22 cellular contexts compared by ENCODE assay signal in genomic region chr19:5222178-5222577, GRCh38.
DNase-seq lines count a peak whose midpoint lies in the region; ATAC-seq and TF ChIP-seq lines count a peak whose summit lies in the region.
"Had no signal": no experiment of that assay in that cellular context is flagged by ENCODE, and none has a peak within 500 bp of the region (broad histone marks: within the 10 kb centered on the region; RNA-seq: fewer than 3 reads in every experiment).

No MANE protein-coding gene starts in this region.

- intact Hi-C loops in right cardiac atrium (cut with DNase I), result no loop called here
- intact Hi-C loops in left cardiac atrium (cut with DNase I), result no loop called here

- H3K9me3 Mint-ChIP-seq in stimulated activated memory B cell treated with anti-CD40 and anti-IgM and Interleukin-4, amounts not matched to agents 10 μg/mL and 1 μg/mL and 100 μg/mL, for 72 hours, result no peaks in the 10 kb centered on the region
- H3K9me3 Mint-ChIP-seq: CD4-positive, alpha-beta T cell; CD8-positive, alpha-beta memory T cell; GM23338; HFFc6 had no signal

- no peaks in the 10 kb centered on the region for H3K9me3 ChIP-seq in right cardiac atrium (ENCODE audit: control insufficient read depth, low read length)
- H3K9me3 ChIP-seq: A549; BE2C; BLaER1 treated with 17β-estradiol and CSF1 and Interleukin-3, amounts not matched to agents 10 nM and 100 nM; HAP-1 had no signal

- no peak for TF ChIP-seq CTCF in omental fat pad (IDR thresholded peaks at IDR 0.05)

- WGBS in right cardiac atrium, result 95% methylated on average over 22 of the region's 22 CpGs

- ATAC-seq in right cardiac atrium (peak; percentile 8 to 9), left cardiac atrium (no peak), omental fat pad (ENCODE audit: low FRiP score) (no peak), HG03354 (IDR thresholded peaks at IDR 0.05; ENCODE audit: poor library complexity, severe bottlenecking, unreplicated experiment) (no peak)
- ATAC-seq in stimulated activated memory B cell treated with anti-CD40 and anti-IgM and Interleukin-4, amounts not matched to agents 10 μg/mL and 1 μg/mL and 100 μg/mL, for 72 hours, result peak; percentile 4
- ATAC-seq: A549, GM23338 had no signal

- H3K4me3 ChIP-seq in right cardiac atrium (ENCODE audit: low read length), result no peak overlapping the region
- H3K4me3 ChIP-seq: A549; BLaER1 treated with 17β-estradiol and CSF1 and Interleukin-3, amounts not matched to agents 10 nM and 100 nM; GM23338; HAP-1 had no signal

- H3K4me1 ChIP-seq in right cardiac atrium (ENCODE audit: control insufficient read depth, insufficient read depth, low read length), result no peaks in the 10 kb centered on the region
- H3K4me1 ChIP-seq: BE2C, HAP-1 had no signal

- no peaks in the 10 kb centered on the region for H3K36me3 Mint-ChIP-seq in stimulated activated memory B cell treated with anti-CD40 and anti-IgM and Interleukin-4, amounts not matched to agents 10 μg/mL and 1 μg/mL and 100 μg/mL, for 72 hours
- H3K36me3 Mint-ChIP-seq: CD14-positive monocyte; CD8-positive, alpha-beta memory T cell had no signal

- peaks cover 4% of the 10 kb centered on the region for H3K4me1 Mint-ChIP-seq in stimulated activated memory B cell treated with anti-CD40 and anti-IgM and Interleukin-4, amounts not matched to agents 10 μg/mL and 1 μg/mL and 100 μg/mL, for 72 hours
- H3K4me1 Mint-ChIP-seq: CD14-positive monocyte; CD8-positive, alpha-beta memory T cell had no signal

- H3K27ac Mint-ChIP-seq in stimulated activated memory B cell treated with anti-CD40 and anti-IgM and Interleukin-4, amounts not matched to agents 10 μg/mL and 1 μg/mL and 100 μg/mL, for 72 hours, result no peak overlapping the region
- H3K27ac Mint-ChIP-seq: CD14-positive monocyte; CD4-positive, alpha-beta T cell; GM23338; HFFc6 had no signal

- H3K4me3 Mint-ChIP-seq in stimulated activated memory B cell treated with anti-CD40 and anti-IgM and Interleukin-4, amounts not matched to agents 10 μg/mL and 1 μg/mL and 100 μg/mL, for 72 hours, result no peak overlapping the region
- H3K4me3 Mint-ChIP-seq: CD14-positive monocyte; CD4-positive, alpha-beta T cell; CD8-positive, alpha-beta memory T cell; GM23338; HFFc6 had no signal

- DNase-seq in right cardiac atrium, result peak in 1 of 3 donors; percentile 36
- no peak for DNase-seq in left cardiac atrium
- DNase-seq in iPS-NIHi11 (ENCODE audit: low spot score), result peak; percentile 5
- no peak for DNase-seq in omental fat pad (ENCODE audit: low spot score)
- DNase-seq: 8988T; ACHN; AML-193; BE2C; CD4-positive, alpha-beta T cell; CD8-positive, alpha-beta memory T cell; DMS 273 treated with DMSO at 0.1 percent for 48 hours; DMS53; DMS79 treated with DMSO at 0.1 percent for 48 hours; GF-D8; HFFc6 had no signal

- no peak overlapping the region for H3K27ac ChIP-seq in right cardiac atrium (ENCODE audit: low read length)
- H3K27ac ChIP-seq: A549; BLaER1 treated with 17β-estradiol and CSF1 and Interleukin-3, amounts not matched to agents 10 nM and 100 nM had no signal

- H3K27me3 Mint-ChIP-seq in stimulated activated memory B cell treated with anti-CD40 and anti-IgM and Interleukin-4, amounts not matched to agents 10 μg/mL and 1 μg/mL and 100 μg/mL, for 72 hours, result peaks cover 44% of the 10 kb centered on the region

- H3K27me3 ChIP-seq in right cardiac atrium (ENCODE audit: control insufficient read depth, insufficient read depth), result no peaks in the 10 kb centered on the region
- H3K27me3 ChIP-seq: BE2C; BLaER1 treated with 17β-estradiol and CSF1 and Interleukin-3, amounts not matched to agents 10 nM and 100 nM had no signal

Comparison
In these comparisons a context has a peak if more than half of its experiments do, and no peak if none do; other contexts are left out.
1. ATAC-seq: peak in right cardiac atrium (2 of 2) and stimulated activated memory B cell treated with anti-CD40 and anti-IgM and Interleukin-4, amounts not matched to agents 10 μg/mL and 1 μg/mL and 100 μg/mL, for 72 hours (single experiment); none in left cardiac atrium (0 of 2), omental fat pad (single experiment) and HG03354 (single experiment).